Comparison of ENCODE assay signal across 19 cellular contexts in the genomic region with DNA sequence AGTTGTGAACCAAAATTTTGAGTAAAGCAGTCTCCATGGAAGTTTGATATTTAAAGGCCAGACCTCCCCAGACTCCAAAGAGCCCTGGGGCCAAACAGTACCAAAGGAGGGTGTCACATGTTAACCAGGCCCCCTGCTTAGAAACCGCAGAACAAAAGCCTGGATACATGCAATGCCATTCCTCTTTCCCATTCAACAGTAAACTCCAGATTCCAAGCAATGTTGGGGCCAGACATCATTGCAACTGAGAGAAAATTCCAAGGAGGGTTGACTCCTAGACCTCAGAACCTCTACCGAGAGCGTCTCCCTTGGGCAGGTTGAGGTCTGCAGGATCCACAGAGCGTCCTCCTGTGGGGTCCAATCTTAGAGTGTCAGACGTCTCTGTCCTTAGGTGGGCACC.
DNase-seq lines count a peak whose midpoint lies in the region; ATAC-seq and TF ChIP-seq lines count a peak whose summit lies in the region.
"Had no signal": no experiment of that assay in that cellular context is flagged by ENCODE, and none has a peak within 500 bp of the region (broad histone marks: within the 10 kb centered on the region; RNA-seq: fewer than 3 reads in every experiment).

No MANE protein-coding gene starts in this region.

- H3K23ac ChIP-seq in mesendoderm (ENCODE audit: low read length) = no peak overlapping the region

- H3K4me1 ChIP-seq in mesendoderm (ENCODE audit: control insufficient read depth, low read depth, low read length) (no peaks in the 10 kb centered on the region), psoas muscle (no peaks in the 10 kb centered on the region)
- H3K4me1 ChIP-seq: HAP-1 had no signal

- H3K4ac ChIP-seq in mesendoderm (ENCODE audit: low read depth, low read length) = no peak overlapping the region

- no peaks in the 10 kb centered on the region for H3K79me2 ChIP-seq in mesendoderm (ENCODE audit: control insufficient read depth, insufficient read depth, low read length)

- H3K18ac ChIP-seq in mesendoderm (ENCODE audit: low read length) = no peak overlapping the region

- no peak overlapping the region for H3K9ac ChIP-seq in mesendoderm (ENCODE audit: low read length)
- H3K9ac ChIP-seq: SK-N-SH had no signal

- DNase-seq in AG10803 (ENCODE audit: low read depth) (peak; percentile 30), M059J (ENCODE audit: low read depth) (peak; percentile 94), fibroblast of gingiva (ENCODE audit: low read depth) (peak; percentile 43), mesendoderm (peak; percentile 70), DMS114 treated with DMSO at 0.1 percent for 48 hours (lab: John Stamatoyannopoulos, UW; ENCODE audit: unreplicated experiment) (no peak), psoas muscle (no peak)
- DNase-seq: DMS79 treated with DMSO at 0.1 percent for 48 hours; GF-D8; IMR-90; NCI-H1417 treated with DMSO at 0.1 percent for 48 hours; NCI-H2029; NCI-H446 treated with DMSO at 0.1 percent for 48 hours; NK-92 treated with Interleukin-12 subunit alpha and Interleukin-12 subunit beta, amount 100 ng/mL, for 24 hours; SHP77; SK-N-SH had no signal

- no peak overlapping the region for H2AK5ac ChIP-seq in mesendoderm (ENCODE audit: low read length)

- no peak for ATAC-seq in GM21526 (IDR thresholded peaks at IDR 0.05; ENCODE audit: low FRiP score, unreplicated experiment)
- no peak for ATAC-seq in GM18505 (IDR thresholded peaks at IDR 0.05; ENCODE audit: unreplicated experiment)
- ATAC-seq in psoas muscle = no peak

- intact Hi-C loops in psoas muscle (cut with DNase I) = no loop called here

- H2BK5ac ChIP-seq in mesendoderm (ENCODE audit: low read length) = no peak overlapping the region

- no peak overlapping the region for H2BK15ac ChIP-seq in mesendoderm (replicated peaks; ENCODE audit: low read depth)

- no peaks in the 10 kb centered on the region for H3K79me1 ChIP-seq in mesendoderm (ENCODE audit: low read length)

- H3K56ac ChIP-seq in mesendoderm (ENCODE audit: low read length) = no peak overlapping the region

- H3K36me3 ChIP-seq in mesendoderm (ENCODE audit: control insufficient read depth, insufficient read depth, low read length) (no peaks in the 10 kb centered on the region), psoas muscle (ENCODE audit: insufficient read depth in 1 of 2, low read depth in 1 of 2) (no peaks in the 10 kb centered on the region)
- H3K36me3 ChIP-seq: HAP-1 had no signal

- H3K9me3 ChIP-seq in psoas muscle = no peaks in the 10 kb centered on the region
- H3K9me3 ChIP-seq: HAP-1, SK-N-SH had no signal

- no peak overlapping the region for H2BK120ac ChIP-seq in mesendoderm (ENCODE audit: low read depth, low read length)

- TF ChIP-seq CTCF in AG10803 (conservative IDR thresholded peaks at IDR 0.05; ENCODE audit: low read length) (no peak), psoas muscle (IDR thresholded peaks at IDR 0.05) (no peak)

- no peak overlapping the region for H3K4me2 ChIP-seq in mesendoderm (ENCODE audit: low read length)
- H3K4me2 ChIP-seq: SK-N-SH had no signal

- H3K4me3 ChIP-seq in AG10803 (ENCODE audit: low read length) (no peak overlapping the region), mesendoderm (ENCODE audit: low read length) (no peak overlapping the region), psoas muscle (no peak overlapping the region)
- H3K4me3 ChIP-seq: HAP-1 had no signal

- H3K27me3 ChIP-seq in mesendoderm (ENCODE audit: insufficient read depth, low read length, poor library complexity) (no peaks in the 10 kb centered on the region), psoas muscle (ENCODE audit: insufficient read depth in 3 of 3, low read length in 2 of 3) (no peaks in the 10 kb centered on the region)

- WGBS in mesendoderm (ENCODE audit: extremely low coverage, insufficient coverage, low lambda C conversion rate) = no CpG with 5 or more reads among the region's 5 CpGs
- WGBS in psoas muscle, 3 donors = 84 to 90% (median 90%) methylated on average over 5 of the region's 5 CpGs

- H3K27ac ChIP-seq in mesendoderm (ENCODE audit: low read depth, low read length) = no peak overlapping the region
- H3K27ac ChIP-seq in psoas muscle = no peak overlapping the region
- H3K27ac ChIP-seq: 22Rv1 had no signal

- H4K5ac ChIP-seq in mesendoderm (ENCODE audit: low read length) = no peak overlapping the region

- no peak for TF ChIP-seq POLR2A in GM18505 (IDR thresholded peaks at IDR 0.05; ENCODE audit: borderline replicate concordance, extremely low read depth, insufficient read depth, insufficient read length)

- no peak overlapping the region for H4K8ac ChIP-seq in mesendoderm (ENCODE audit: low read depth, low read length)

Comparison
In these comparisons a context has a peak if more than half of its experiments do, and no peak if none do; other contexts are left out.
1. DNase-seq: peak in AG10803 (single experiment), M059J (single experiment), fibroblast of gingiva (single experiment) and mesendoderm (single experiment); none in DMS114 treated with DMSO at 0.1 percent for 48 hours (single experiment) and psoas muscle (0 of 2).